Comparison of ENCODE assay signal across 9 cellular contexts in the genomic region with DNA sequence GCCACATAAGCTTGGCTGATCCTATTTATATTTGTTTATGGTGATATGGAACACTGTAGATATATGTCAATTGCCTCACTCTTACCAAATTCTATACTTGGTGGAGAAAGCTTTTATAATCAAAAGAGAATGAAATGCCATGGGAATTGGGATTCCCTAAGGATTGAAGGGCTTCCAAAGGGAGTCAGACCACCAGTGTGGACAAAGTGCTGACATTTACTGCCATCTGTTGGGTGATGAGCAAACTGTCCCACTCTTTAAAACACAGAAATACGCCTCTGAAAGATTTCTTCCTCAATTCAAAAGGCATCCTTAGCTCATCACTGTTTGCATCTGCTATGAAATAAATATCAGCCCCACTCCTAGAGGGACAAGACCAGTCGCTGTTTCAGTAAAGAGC. TPM values are rescaled to one million over a fixed set of nuclear protein-coding genes. Genes with fewer than 3 reads are reported as not detected.
DNase-seq lines count a peak whose midpoint lies in the region; ATAC-seq, FAIRE-seq and TF ChIP-seq lines count a peak whose summit lies in the region.
"Had no signal": no experiment of that assay in that cellular context is flagged by ENCODE, and none has a peak within 500 bp of the region (broad histone marks: within the 10 kb centered on the region; RNA-seq: fewer than 3 reads in every experiment).

No MANE protein-coding gene starts in this region.

- no peak for ATAC-seq in Right ventricle myocardium superior (ENCODE audit: poor library complexity)
- ATAC-seq in HG02763 (IDR thresholded peaks at IDR 0.05; ENCODE audit: unreplicated experiment), result no peak
- ATAC-seq in GM19351 (IDR thresholded peaks at IDR 0.05; ENCODE audit: unreplicated experiment), result no peak

- no peaks in the 10 kb centered on the region for H3K36me3 ChIP-seq in left ventricle myocardium inferior
- H3K36me3 ChIP-seq in endodermal cell (ENCODE audit: control insufficient read depth, insufficient read depth, low read length), result no peaks in the 10 kb centered on the region

- intact Hi-C loops in left ventricle myocardium inferior (cut with micrococcal nuclease) (no loop called here), Right ventricle myocardium superior (cut with DNase I) (no loop called here)

- no peaks in the 10 kb centered on the region for H3K9me3 Mint-ChIP-seq in endodermal cell

- TF ChIP-seq CTCF in left ventricle myocardium inferior (IDR thresholded peaks at IDR 0.05; ENCODE audit: borderline replicate concordance) (peak; percentile 43), endodermal cell (conservative IDR thresholded peaks at IDR 0.05) (peak; percentile 81)

- peaks cover 47% of the 10 kb centered on the region for H3K27me3 Mint-ChIP-seq in endodermal cell (ENCODE audit: insufficient read depth)

- H3K4me1 ChIP-seq in left ventricle myocardium inferior (no peaks in the 10 kb centered on the region), endodermal cell (ENCODE audit: control insufficient read depth, insufficient read depth, low read length) (no peaks in the 10 kb centered on the region)

- no peak overlapping the region for H3K4me3 ChIP-seq in left ventricle myocardium inferior
- H3K4me3 ChIP-seq in endodermal cell (ENCODE audit: low read length), result no peak overlapping the region

- peaks cover 57% of the 10 kb centered on the region for H3K27me3 ChIP-seq in left ventricle myocardium inferior (ENCODE audit: low read depth)
- H3K27me3 ChIP-seq in endodermal cell (ENCODE audit: control insufficient read depth, insufficient read depth, low read length, poor library complexity, severe bottlenecking), result peaks cover 33% of the 10 kb centered on the region

- 33 to 58% methylated on average over 1 to 2 of the region's 2 CpGs for WGBS in endodermal cell (ENCODE audit: insufficient coverage in 1 of 2, insufficient read length in 1 of 2), 2 experiments

- no peaks in the 10 kb centered on the region for H3K4me1 Mint-ChIP-seq in endodermal cell

- H3K27ac ChIP-seq in left ventricle myocardium inferior (replicated peaks) (no peak overlapping the region), endodermal cell (ENCODE audit: low read depth, low read length) (no peak overlapping the region)

- no peak overlapping the region for H3K27ac Mint-ChIP-seq in endodermal cell

- H3K4me3 Mint-ChIP-seq in endodermal cell, result no peak overlapping the region

- DNase-seq in left ventricle myocardium inferior (no peak), Right ventricle myocardium superior (no peak), NCI-H446 (lab: John Stamatoyannopoulos, UW) (peak; percentile 48 to 62), endodermal cell (no peak), urothelium cell line (ENCODE audit: low spot score) (peak; percentile 36)
- no peak for DNase-seq in activated naive CD4-positive, alpha-beta T cell treated with anti-CD3 and anti-CD28 coated beads, Interleukin-2, amount 50 U/mL, for 16 hours
- DNase-seq: NCI-H1436 had no signal

- no peak overlapping the region for H3K9ac ChIP-seq in endodermal cell (ENCODE audit: extremely low read depth, low read length, poor library complexity, severe bottlenecking)

- no peaks in the 10 kb centered on the region for H3K9me3 ChIP-seq in left ventricle myocardium inferior (replicated peaks)
- H3K9me3 ChIP-seq in endodermal cell (ENCODE audit: control insufficient read depth, low read length), result no peaks in the 10 kb centered on the region

- H3K36me3 Mint-ChIP-seq in endodermal cell (ENCODE audit: low read depth), result no peaks in the 10 kb centered on the region

- peak; percentile 69 for FAIRE-seq in urothelium cell line (lab: Jason Lieb, UNC)

RNA-seq across cellular contexts. Expression of gene SLC1A2, which starts 7.1 kb away (rescaled TPM):
- 8.4 TPM for total RNA-seq in left ventricle myocardium inferior
- 2.0 TPM for total RNA-seq in Right ventricle myocardium superior
- 10 to 100 TPM in 1 of 2 donors, 1 to 10 TPM in 1; 7.1 to 13.5 TPM for total RNA-seq in endodermal cell
- 8.8 TPM for polyA plus RNA-seq in endodermal cell (2013, experiment 1 of 2)
- polyA plus RNA-seq in endodermal cell (2013, experiment 2 of 2), result 9.6 TPM

Comparison
In these comparisons a context has a peak if more than half of its experiments do, and no peak if none do; other contexts are left out.
1. DNase-seq: peak in NCI-H446 (2 of 2) and urothelium cell line (single experiment); none in left ventricle myocardium inferior (single experiment), Right ventricle myocardium superior (single experiment), endodermal cell (single experiment) and activated naive CD4-positive, alpha-beta T cell treated with anti-CD3 and anti-CD28 coated beads, Interleukin-2, amount 50 U/mL, for 16 hours (single experiment).